In the genomic region with DNA sequence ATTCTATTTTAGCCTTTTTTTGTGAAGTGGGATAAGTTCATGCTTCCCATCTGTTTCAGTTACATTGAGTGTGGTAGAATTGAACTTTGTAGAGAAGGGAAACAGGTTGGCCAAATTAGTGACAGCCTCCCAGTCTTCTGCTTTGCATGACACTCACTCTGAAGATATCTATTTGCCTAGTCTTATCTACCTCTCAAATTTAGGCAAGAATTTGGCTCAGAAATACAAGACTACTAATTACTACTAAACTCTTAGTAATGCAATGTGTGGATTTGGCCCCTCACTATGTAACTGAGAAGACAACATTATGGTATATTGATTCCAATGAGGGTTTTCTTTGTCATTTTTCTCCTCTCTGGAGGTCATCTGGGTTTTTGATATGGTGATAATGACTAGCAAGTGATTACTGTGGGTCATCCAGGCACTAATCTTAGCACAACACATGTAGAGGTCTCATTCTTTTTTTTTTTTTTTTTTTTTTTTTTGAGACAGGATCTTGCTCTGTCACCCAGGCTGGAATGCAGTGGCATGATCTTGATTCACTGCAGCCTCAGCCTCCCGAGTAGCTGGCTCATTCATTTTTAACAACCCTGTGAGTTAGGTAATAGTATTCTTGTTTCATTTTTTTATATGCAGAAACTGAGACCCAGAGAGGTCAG, we compare ENCODE assay signal across 1 cellular context.
TF ChIP-seq lines count a peak whose summit lies in the region.

No MANE protein-coding gene starts in this region.

TF ChIP-seq in K562, 482 proteins besides CTCF, POLR2A, EP300 and RAD21 (continued from another document):
- TF ChIP-seq, protein P1, sequence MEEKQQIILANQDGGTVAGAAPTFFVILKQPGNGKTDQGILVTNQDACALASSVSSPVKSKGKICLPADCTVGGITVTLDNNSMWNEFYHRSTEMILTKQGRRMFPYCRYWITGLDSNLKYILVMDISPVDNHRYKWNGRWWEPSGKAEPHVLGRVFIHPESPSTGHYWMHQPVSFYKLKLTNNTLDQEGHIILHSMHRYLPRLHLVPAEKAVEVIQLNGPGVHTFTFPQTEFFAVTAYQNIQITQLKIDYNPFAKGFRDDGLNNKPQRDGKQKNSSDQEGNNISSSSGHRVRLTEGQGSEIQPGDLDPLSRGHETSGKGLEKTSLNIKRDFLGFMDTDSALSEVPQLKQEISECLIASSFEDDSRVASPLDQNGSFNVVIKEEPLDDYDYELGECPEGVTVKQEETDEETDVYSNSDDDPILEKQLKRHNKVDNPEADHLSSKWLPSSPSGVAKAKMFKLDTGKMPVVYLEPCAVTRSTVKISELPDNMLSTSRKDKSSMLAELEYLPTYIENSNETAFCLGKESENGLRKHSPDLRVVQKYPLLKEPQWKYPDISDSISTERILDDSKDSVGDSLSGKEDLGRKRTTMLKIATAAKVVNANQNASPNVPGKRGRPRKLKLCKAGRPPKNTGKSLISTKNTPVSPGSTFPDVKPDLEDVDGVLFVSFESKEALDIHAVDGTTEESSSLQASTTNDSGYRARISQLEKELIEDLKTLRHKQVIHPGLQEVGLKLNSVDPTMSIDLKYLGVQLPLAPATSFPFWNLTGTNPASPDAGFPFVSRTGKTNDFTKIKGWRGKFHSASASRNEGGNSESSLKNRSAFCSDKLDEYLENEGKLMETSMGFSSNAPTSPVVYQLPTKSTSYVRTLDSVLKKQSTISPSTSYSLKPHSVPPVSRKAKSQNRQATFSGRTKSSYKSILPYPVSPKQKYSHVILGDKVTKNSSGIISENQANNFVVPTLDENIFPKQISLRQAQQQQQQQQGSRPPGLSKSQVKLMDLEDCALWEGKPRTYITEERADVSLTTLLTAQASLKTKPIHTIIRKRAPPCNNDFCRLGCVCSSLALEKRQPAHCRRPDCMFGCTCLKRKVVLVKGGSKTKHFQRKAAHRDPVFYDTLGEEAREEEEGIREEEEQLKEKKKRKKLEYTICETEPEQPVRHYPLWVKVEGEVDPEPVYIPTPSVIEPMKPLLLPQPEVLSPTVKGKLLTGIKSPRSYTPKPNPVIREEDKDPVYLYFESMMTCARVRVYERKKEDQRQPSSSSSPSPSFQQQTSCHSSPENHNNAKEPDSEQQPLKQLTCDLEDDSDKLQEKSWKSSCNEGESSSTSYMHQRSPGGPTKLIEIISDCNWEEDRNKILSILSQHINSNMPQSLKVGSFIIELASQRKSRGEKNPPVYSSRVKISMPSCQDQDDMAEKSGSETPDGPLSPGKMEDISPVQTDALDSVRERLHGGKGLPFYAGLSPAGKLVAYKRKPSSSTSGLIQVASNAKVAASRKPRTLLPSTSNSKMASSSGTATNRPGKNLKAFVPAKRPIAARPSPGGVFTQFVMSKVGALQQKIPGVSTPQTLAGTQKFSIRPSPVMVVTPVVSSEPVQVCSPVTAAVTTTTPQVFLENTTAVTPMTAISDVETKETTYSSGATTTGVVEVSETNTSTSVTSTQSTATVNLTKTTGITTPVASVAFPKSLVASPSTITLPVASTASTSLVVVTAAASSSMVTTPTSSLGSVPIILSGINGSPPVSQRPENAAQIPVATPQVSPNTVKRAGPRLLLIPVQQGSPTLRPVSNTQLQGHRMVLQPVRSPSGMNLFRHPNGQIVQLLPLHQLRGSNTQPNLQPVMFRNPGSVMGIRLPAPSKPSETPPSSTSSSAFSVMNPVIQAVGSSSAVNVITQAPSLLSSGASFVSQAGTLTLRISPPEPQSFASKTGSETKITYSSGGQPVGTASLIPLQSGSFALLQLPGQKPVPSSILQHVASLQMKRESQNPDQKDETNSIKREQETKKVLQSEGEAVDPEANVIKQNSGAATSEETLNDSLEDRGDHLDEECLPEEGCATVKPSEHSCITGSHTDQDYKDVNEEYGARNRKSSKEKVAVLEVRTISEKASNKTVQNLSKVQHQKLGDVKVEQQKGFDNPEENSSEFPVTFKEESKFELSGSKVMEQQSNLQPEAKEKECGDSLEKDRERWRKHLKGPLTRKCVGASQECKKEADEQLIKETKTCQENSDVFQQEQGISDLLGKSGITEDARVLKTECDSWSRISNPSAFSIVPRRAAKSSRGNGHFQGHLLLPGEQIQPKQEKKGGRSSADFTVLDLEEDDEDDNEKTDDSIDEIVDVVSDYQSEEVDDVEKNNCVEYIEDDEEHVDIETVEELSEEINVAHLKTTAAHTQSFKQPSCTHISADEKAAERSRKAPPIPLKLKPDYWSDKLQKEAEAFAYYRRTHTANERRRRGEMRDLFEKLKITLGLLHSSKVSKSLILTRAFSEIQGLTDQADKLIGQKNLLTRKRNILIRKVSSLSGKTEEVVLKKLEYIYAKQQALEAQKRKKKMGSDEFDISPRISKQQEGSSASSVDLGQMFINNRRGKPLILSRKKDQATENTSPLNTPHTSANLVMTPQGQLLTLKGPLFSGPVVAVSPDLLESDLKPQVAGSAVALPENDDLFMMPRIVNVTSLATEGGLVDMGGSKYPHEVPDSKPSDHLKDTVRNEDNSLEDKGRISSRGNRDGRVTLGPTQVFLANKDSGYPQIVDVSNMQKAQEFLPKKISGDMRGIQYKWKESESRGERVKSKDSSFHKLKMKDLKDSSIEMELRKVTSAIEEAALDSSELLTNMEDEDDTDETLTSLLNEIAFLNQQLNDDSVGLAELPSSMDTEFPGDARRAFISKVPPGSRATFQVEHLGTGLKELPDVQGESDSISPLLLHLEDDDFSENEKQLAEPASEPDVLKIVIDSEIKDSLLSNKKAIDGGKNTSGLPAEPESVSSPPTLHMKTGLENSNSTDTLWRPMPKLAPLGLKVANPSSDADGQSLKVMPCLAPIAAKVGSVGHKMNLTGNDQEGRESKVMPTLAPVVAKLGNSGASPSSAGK (IDR thresholded peaks at IDR 0.05): no peak
- TF ChIP-seq CEBPG (CRISPR knock-in tag; IDR thresholded peaks at IDR 0.05): no peak
- TF ChIP-seq CEBPG (tag; conservative IDR thresholded peaks at IDR 0.05 in 1 of 2, IDR thresholded peaks at IDR 0.05 in 1 of 2): no peak
- no peak for TF ChIP-seq CBFB (CRISPR knock-in tag; IDR thresholded peaks at IDR 0.05)
- no peak for TF ChIP-seq SMAD1 (IDR thresholded peaks at IDR 0.05; ENCODE audit: low read depth, low read length, partially characterized antibody)
- TF ChIP-seq FOXK1 (CRISPR knock-in tag; IDR thresholded peaks at IDR 0.05; ENCODE audit: borderline replicate concordance): no peak
- TF ChIP-seq ZNF217 (CRISPR knock-in tag; IDR thresholded peaks at IDR 0.05): no peak
- TF ChIP-seq ZBED1 (IDR thresholded peaks at IDR 0.05): no peak
- TF ChIP-seq ZNF584 (CRISPR knock-in tag; IDR thresholded peaks at IDR 0.05; ENCODE audit: low read depth): no peak
- TF ChIP-seq FOXA1 (IDR thresholded peaks at IDR 0.05; ENCODE audit: borderline replicate concordance): no peak
- TF ChIP-seq CBX1 (IDR thresholded peaks at IDR 0.05; ENCODE audit: low read depth): no peak
- TF ChIP-seq RBM15 (IDR thresholded peaks at IDR 0.05; ENCODE audit: insufficient read depth, low read length): no peak
- TF ChIP-seq, protein P2, sequence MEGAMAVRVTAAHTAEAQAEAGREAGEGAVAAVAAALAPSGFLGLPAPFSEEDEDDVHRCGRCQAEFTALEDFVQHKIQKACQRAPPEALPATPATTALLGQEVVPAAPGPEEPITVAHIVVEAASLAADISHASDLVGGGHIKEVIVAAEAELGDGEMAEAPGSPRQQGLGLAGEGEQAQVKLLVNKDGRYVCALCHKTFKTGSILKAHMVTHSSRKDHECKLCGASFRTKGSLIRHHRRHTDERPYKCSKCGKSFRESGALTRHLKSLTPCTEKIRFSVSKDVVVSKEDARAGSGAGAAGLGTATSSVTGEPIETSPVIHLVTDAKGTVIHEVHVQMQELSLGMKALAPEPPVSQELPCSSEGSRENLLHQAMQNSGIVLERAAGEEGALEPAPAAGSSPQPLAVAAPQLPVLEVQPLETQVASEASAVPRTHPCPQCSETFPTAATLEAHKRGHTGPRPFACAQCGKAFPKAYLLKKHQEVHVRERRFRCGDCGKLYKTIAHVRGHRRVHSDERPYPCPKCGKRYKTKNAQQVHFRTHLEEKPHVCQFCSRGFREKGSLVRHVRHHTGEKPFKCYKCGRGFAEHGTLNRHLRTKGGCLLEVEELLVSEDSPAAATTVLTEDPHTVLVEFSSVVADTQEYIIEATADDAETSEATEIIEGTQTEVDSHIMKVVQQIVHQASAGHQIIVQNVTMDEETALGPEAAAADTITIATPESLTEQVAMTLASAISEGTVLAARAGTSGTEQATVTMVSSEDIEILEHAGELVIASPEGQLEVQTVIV (CRISPR knock-in tag; IDR thresholded peaks at IDR 0.05; ENCODE audit: borderline replicate concordance): no peak
- TF ChIP-seq ERF (CRISPR knock-in tag; IDR thresholded peaks at IDR 0.05): no peak
- TF ChIP-seq NR1H2 (CRISPR knock-in tag; IDR thresholded peaks at IDR 0.05): no peak
- no peak for TF ChIP-seq HNRNPLL (IDR thresholded peaks at IDR 0.05; ENCODE audit: low read depth, low read length, poor library complexity, severe bottlenecking)
- no peak for TF ChIP-seq NCOA6 (IDR thresholded peaks at IDR 0.05)
- TF ChIP-seq GTF2E2 (tag; IDR thresholded peaks at IDR 0.05): no peak
- TF ChIP-seq ZNF165 (CRISPR knock-in tag; IDR thresholded peaks at IDR 0.05; ENCODE audit: borderline replicate concordance): no peak
- TF ChIP-seq DDX20 (tag; IDR thresholded peaks at IDR 0.05; ENCODE audit: low read depth): no peak
- TF ChIP-seq MEF2A (IDR thresholded peaks at IDR 0.05; ENCODE audit: control insufficient read depth, low read depth, low read length): no peak
- TF ChIP-seq CREB1 (IDR thresholded peaks at IDR 0.05): no peak
- no peak for TF ChIP-seq CREB1 (CRISPR knock-in tag; IDR thresholded peaks at IDR 0.05)
- TF ChIP-seq ZNF316 (IDR thresholded peaks at IDR 0.05): peak; percentile 50; the same call in 1 of the 2 replicates
- no peak for TF ChIP-seq OTX1 (CRISPR knock-in tag; IDR thresholded peaks at IDR 0.05)
- TF ChIP-seq PHF20 (IDR thresholded peaks at IDR 0.05; ENCODE audit: partially characterized antibody): no peak
- TF ChIP-seq, protein P3, sequence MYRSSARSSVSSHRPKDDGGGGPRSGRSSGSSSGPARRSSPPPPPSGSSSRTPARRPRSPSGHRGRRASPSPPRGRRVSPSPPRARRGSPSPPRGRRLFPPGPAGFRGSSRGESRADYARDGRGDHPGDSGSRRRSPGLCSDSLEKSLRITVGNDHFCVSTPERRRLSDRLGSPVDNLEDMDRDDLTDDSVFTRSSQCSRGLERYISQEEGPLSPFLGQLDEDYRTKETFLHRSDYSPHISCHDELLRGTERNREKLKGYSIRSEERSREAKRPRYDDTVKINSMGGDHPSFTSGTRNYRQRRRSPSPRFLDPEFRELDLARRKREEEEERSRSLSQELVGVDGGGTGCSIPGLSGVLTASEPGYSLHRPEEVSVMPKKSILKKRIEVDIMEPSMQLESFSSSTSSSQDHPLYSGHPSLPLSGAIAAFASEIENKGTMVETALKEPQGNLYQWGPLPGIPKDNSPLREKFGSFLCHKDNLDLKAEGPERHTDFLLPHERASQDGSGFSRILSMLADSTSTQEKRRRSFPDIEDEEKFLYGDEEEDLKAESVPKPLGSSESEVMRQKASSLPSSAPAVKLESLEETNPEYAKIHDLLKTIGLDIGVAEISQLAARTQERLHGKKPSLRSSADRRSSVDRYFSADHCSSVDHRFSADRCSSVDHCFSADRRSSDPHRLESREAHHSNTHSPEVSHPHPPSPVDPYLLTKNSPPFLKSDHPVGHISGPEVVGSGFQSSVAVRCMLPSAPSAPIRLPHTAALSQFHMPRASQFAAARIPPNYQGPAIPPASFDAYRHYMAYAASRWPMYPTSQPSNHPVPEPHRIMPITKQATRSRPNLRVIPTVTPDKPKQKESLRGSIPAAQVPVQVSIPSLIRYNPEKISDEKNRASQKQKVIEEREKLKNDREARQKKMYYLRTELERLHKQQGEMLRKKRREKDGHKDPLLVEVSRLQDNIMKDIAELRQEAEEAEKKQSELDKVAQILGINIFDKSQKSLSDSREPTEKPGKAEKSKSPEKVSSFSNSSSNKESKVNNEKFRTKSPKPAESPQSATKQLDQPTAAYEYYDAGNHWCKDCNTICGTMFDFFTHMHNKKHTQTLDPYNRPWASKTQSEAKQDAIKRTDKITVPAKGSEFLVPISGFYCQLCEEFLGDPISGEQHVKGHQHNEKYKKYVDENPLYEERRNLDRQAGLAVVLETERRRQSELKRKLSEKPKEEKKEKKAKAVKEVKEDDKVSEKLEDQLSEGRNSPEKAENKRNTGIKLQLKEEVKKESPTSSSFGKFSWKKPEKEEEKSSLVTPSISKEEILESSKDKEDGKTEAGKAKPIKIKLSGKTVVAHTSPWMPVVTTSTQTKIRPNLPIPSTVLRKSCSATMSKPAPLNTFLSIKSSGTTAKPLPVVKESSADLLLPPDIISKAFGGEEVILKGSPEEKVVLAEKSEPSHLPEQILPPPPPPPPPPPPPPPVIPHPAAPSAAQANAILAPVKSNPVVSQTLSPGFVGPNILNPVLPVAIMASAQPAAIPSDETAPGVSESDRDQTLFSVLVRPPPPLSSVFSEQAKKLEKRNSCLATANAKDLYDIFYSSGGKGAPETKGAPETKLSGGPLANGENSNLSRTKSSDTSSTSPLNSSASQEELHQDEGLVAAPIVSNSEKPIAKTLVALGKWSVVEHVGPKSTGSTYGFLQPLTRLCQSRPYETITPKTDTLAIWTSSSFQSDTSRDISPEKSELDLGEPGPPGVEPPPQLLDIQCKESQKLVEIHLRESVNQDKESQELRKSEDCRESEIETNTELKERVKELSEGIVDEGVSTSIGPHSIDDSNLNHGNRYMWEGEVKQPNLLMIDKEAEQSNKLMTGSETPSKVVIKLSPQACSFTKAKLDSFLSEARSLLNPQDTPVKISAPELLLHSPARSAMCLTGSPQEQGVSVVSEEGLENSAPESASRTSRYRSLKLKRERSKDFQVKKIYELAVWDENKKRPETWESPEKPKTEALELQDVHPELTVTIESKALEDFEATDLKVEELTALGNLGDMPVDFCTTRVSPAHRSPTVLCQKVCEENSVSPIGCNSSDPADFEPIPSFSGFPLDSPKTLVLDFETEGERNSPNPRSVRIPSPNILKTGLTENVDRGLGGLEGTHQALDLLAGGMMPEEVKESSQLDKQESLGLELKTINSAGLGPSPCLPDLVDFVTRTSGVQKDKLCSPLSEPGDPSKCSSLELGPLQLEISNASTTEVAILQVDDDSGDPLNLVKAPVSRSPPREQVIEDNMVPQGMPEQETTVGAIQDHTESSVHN (IDR thresholded peaks at IDR 0.05; ENCODE audit: borderline replicate concordance in 1 of 2, low read depth in 1 of 2): no peak
- TF ChIP-seq MTF1 (CRISPR knock-in tag; IDR thresholded peaks at IDR 0.05; ENCODE audit: borderline replicate concordance): no peak
- peak; percentile 7; the same call in 1 of the 2 replicates for TF ChIP-seq MAFF (IDR thresholded peaks at IDR 0.05; ENCODE audit: low read length)
- TF ChIP-seq, protein P4, sequence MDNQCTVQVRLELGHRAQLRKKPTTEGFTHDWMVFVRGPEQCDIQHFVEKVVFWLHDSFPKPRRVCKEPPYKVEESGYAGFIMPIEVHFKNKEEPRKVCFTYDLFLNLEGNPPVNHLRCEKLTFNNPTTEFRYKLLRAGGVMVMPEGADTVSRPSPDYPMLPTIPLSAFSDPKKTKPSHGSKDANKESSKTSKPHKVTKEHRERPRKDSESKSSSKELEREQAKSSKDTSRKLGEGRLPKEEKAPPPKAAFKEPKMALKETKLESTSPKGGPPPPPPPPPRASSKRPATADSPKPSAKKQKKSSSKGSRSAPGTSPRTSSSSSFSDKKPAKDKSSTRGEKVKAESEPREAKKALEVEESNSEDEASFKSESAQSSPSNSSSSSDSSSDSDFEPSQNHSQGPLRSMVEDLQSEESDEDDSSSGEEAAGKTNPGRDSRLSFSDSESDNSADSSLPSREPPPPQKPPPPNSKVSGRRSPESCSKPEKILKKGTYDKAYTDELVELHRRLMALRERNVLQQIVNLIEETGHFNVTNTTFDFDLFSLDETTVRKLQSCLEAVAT (IDR thresholded peaks at IDR 0.05): no peak
TF ChIP-seq in K562: peak in this region for 63.
